In genomic region chr19:43432866-43433673, GRCh38 we compare ENCODE assay signal across 8 cellular contexts. TPM values are rescaled to one million over a fixed set of nuclear protein-coding genes. Genes with fewer than 3 reads are reported as not detected.
DNase-seq lines count a peak whose midpoint lies in the region; ATAC-seq and TF ChIP-seq lines count a peak whose summit lies in the region.

No MANE protein-coding gene starts in this region.

- no peak overlapping the region for H3K27ac Mint-ChIP-seq in Caco-2 (ENCODE audit: unreplicated experiment)

- no peak for TF ChIP-seq POLR2A in vagina (IDR thresholded peaks at IDR 0.05)

- intact Hi-C loops in Caco-2 (cut with micrococcal nuclease; ENCODE audit: unreplicated experiment) = loop anchor here (1.0 kb wide), 1 partner anchor 86 kb away; no protein-coding TSS in a partner anchor
- intact Hi-C loops in PC-3 (cut with micrococcal nuclease) = loop anchor here (1.0 kb wide), 1 partner anchor 86 kb away; no protein-coding TSS in a partner anchor
- intact Hi-C loops in vagina (cut with DNase I) = no loop called here

- no peak overlapping the region for H2AK5ac ChIP-seq in trophoblast cell (ENCODE audit: low read length)

- DNase-seq in Caco-2 (peak; percentile 69 to 77), PC-3 (peak; percentile 65), fibroblast of mammary gland (ENCODE audit: low read depth) (peak; percentile 57), trophoblast cell (peak; percentile 62 to 81), vagina (ENCODE audit: extremely low spot score in 2 of 2) (no peak)
- peak; percentile 77 for DNase-seq in activated T-cell treated with anti-CD3 and anti-CD28 coated beads, Interleukin-2, amount 50 U/mL, for 1 hour

- H3K4me1 Mint-ChIP-seq in Caco-2 (ENCODE audit: low read depth, unreplicated experiment) = no peaks in the 10 kb centered on the region

- no peaks in the 10 kb centered on the region for H3K27me3 Mint-ChIP-seq in Caco-2 (ENCODE audit: insufficient read depth, unreplicated experiment)

- POLR2A ChIA-PET in Caco-2 (lab: Charles Lee) = interaction anchor here (0.8 kb wide), 1 partner anchor 303 kb away, joined by 3 read pairs; no protein-coding TSS in a partner anchor
- POLR2A ChIA-PET in PC-3 (lab: Charles Lee; ENCODE audit: unreplicated experiment) = no interaction called here

- H2BK5ac ChIP-seq in trophoblast cell (ENCODE audit: low read depth, low read length, poor library complexity) = no peak overlapping the region

- no peaks in the 10 kb centered on the region for H3F3A ChIP-seq in PC-3 (ENCODE audit: low read length, unreplicated experiment)

- H2BK12ac ChIP-seq in trophoblast cell (ENCODE audit: low read length) = no peak overlapping the region

- no peak overlapping the region for H3K4ac ChIP-seq in trophoblast cell (ENCODE audit: low read depth, low read length)

- H3K18ac ChIP-seq in trophoblast cell (ENCODE audit: low read length) = no peak overlapping the region

- no peaks in the 10 kb centered on the region for H3K79me1 ChIP-seq in trophoblast cell (ENCODE audit: low read length)

- ATAC-seq in HG03521 (IDR thresholded peaks at IDR 0.05; ENCODE audit: unreplicated experiment) (peak; percentile 53), PC-3 (peak; percentile 95), HG03460 (IDR thresholded peaks at IDR 0.05; ENCODE audit: unreplicated experiment) (no peak)

- no peaks in the 10 kb centered on the region for H4K20me1 ChIP-seq in PC-3 (ENCODE audit: low read length)

- H4K12ac ChIP-seq in trophoblast cell (ENCODE audit: low read depth, low read length) = no peak overlapping the region

- no peaks in the 10 kb centered on the region for H3K27me3 ChIP-seq in Caco-2 (replicated peaks; ENCODE audit: control insufficient read depth, insufficient read depth, low read length)
- H3K27me3 ChIP-seq in PC-3 (ENCODE audit: low read length) = no peaks in the 10 kb centered on the region
- no peaks in the 10 kb centered on the region for H3K27me3 ChIP-seq in trophoblast cell (ENCODE audit: insufficient read depth, low read length)
- H3K27me3 ChIP-seq in vagina = no peaks in the 10 kb centered on the region

- H3K4me3 ChIP-seq in Caco-2 (ENCODE audit: low read depth, low read length) (no peak overlapping the region), PC-3 (ENCODE audit: low read length) (no peak overlapping the region), fibroblast of mammary gland (ENCODE audit: control insufficient read depth, low read depth, low read length) (no peak overlapping the region), trophoblast cell (ENCODE audit: low read depth, low read length) (no peak overlapping the region), vagina (no peak overlapping the region)

- H3K4me1 ChIP-seq in Caco-2 = no peaks in the 10 kb centered on the region
- H3K4me1 ChIP-seq in PC-3 (ENCODE audit: insufficient read depth, low read length) = peaks cover 6% of the 10 kb centered on the region
- H3K4me1 ChIP-seq in trophoblast cell (ENCODE audit: control insufficient read depth in 1 of 2, insufficient read depth in 2 of 2, low read length in 2 of 2) = no peaks in the 10 kb centered on the region
- H3K4me1 ChIP-seq in vagina = peaks cover 6% of the 10 kb centered on the region

- WGBS in trophoblast cell (ENCODE audit: extremely low coverage, insufficient coverage, insufficient read length) = no CpG with 5 or more reads among the region's 9 CpGs

- no peaks in the 10 kb centered on the region for H3K36me3 Mint-ChIP-seq in Caco-2 (ENCODE audit: insufficient read depth, unreplicated experiment)

- no peaks in the 10 kb centered on the region for H3K9me3 ChIP-seq in Caco-2
- H3K9me3 ChIP-seq in PC-3 (ENCODE audit: low read length) = no peaks in the 10 kb centered on the region
- no peaks in the 10 kb centered on the region for H3K9me3 ChIP-seq in trophoblast cell (ENCODE audit: insufficient read depth, low read depth, low read length)
- no peaks in the 10 kb centered on the region for H3K9me3 ChIP-seq in vagina

- H3K4me2 ChIP-seq in PC-3 (ENCODE audit: low read length) = no peak overlapping the region
- no peak overlapping the region for H3K4me2 ChIP-seq in trophoblast cell (ENCODE audit: low read length)

- no peak overlapping the region for H4K91ac ChIP-seq in trophoblast cell (ENCODE audit: low read depth, low read length)

- H4K8ac ChIP-seq in trophoblast cell (ENCODE audit: low read depth, low read length) = no peak overlapping the region

- H3K4me3 Mint-ChIP-seq in Caco-2 (ENCODE audit: unreplicated experiment) = no peak overlapping the region

- H2AFZ ChIP-seq in PC-3 (ENCODE audit: low read length) (no peak overlapping the region), trophoblast cell (ENCODE audit: insufficient read depth, low read length, poor library complexity) (no peak overlapping the region)

- no peaks in the 10 kb centered on the region for H3K9me2 ChIP-seq in PC-3 (replicated peaks; ENCODE audit: low read length)

- H3K27ac ChIP-seq in PC-3 (ENCODE audit: low read length) = no peak overlapping the region
- H3K27ac ChIP-seq in trophoblast cell (ENCODE audit: low read depth, low read length) = no peak overlapping the region
- H3K27ac ChIP-seq in vagina = no peak overlapping the region

- H2BK120ac ChIP-seq in trophoblast cell (ENCODE audit: insufficient read depth, low read length, poor library complexity) = no peak overlapping the region

- H3K36me3 ChIP-seq in Caco-2 (ENCODE audit: control insufficient read depth, insufficient read depth, low read length) (no peaks in the 10 kb centered on the region), PC-3 (ENCODE audit: low read depth, low read length) (no peaks in the 10 kb centered on the region), trophoblast cell (ENCODE audit: control insufficient read depth in 1 of 2, insufficient read depth in 2 of 2, low read length in 2 of 2) (no peaks in the 10 kb centered on the region), vagina (no peaks in the 10 kb centered on the region)

- no peak overlapping the region for H3K23ac ChIP-seq in trophoblast cell (ENCODE audit: low read length)

- CTCF ChIA-PET in Caco-2 (lab: Charles Lee) = interaction anchor here (0.5 to 1.7 kb wide), 8 partner anchors 14 to 162 kb away, joined by 3 to 14 read pairs (median 5); partner anchors contain the start of genes PHLDB3 and ZNF575
- CTCF ChIA-PET in PC-3 (lab: Charles Lee) = interaction anchor here (0.6 to 1.5 kb wide), 4 partner anchors 14 to 86 kb away, joined by 3 to 13 read pairs (median 8); partner anchors contain the start of gene PHLDB3

- H3K79me2 ChIP-seq in PC-3 (ENCODE audit: low read length) (no peaks in the 10 kb centered on the region), trophoblast cell (ENCODE audit: control insufficient read depth, insufficient read depth, low read length, poor library complexity) (no peaks in the 10 kb centered on the region)

- H3K9me3 Mint-ChIP-seq in Caco-2 (ENCODE audit: unreplicated experiment) = no peaks in the 10 kb centered on the region

- no peak overlapping the region for H3K14ac ChIP-seq in trophoblast cell (ENCODE audit: low read length)

- no TSS peak for BruUV-seq in Caco-2 (replicated peaks; lab: Mats Ljungman, UMichigan)
- no TSS peak for BruUV-seq in PC-3 (replicated peaks; lab: Mats Ljungman, UMichigan)

- no peak overlapping the region for H3K9ac ChIP-seq in PC-3 (ENCODE audit: low read length)
- H3K9ac ChIP-seq in trophoblast cell (ENCODE audit: low read length) = no peak overlapping the region

- TF ChIP-seq CTCF in Caco-2 (IDR thresholded peaks at IDR 0.05; ENCODE audit: insufficient read depth in 1 of 2, low read depth in 1 of 2, low read length in 1 of 2, severe bottlenecking in 1 of 2, unreplicated experiment in 1 of 2) (peak; percentile 83 to 87), PC-3 (conservative IDR thresholded peaks at IDR 0.05; ENCODE audit: low read depth, low read length) (peak; percentile 71), fibroblast of mammary gland (conservative IDR thresholded peaks at IDR 0.05; ENCODE audit: control insufficient read depth, insufficient read depth, low read depth, low read length) (peak; percentile 80), vagina (IDR thresholded peaks at IDR 0.05) (peak; percentile 32 to 56 (median 32))

RNA-seq across cellular contexts. Expression of gene TEX101, which starts 18.4 kb away (rescaled TPM):
- not detected in 2 replicates for total RNA-seq in Caco-2 (2022)
- total RNA-seq in PC-3 (2014; rRNA removed) = not detected in 2 replicates
- polyA plus RNA-seq in trophoblast cell (2013) = 0.11 and 0.18 TPM in 2 replicates
- not detected for total RNA-seq in vagina

RNA-seq across cellular contexts. Expression of gene LYPD3, which starts 32.3 kb away (rescaled TPM):
- total RNA-seq in Caco-2 (2022) (1.3 and 2.2 TPM in 2 replicates), PC-3 (2014; rRNA removed) (16.4 and 16.8 TPM in 2 replicates), vagina (247 TPM)
- polyA plus RNA-seq in trophoblast cell (2013) = 44.9 and 48.1 TPM in 2 replicates

Comparison
In these comparisons a context has a peak if more than half of its experiments do, and no peak if none do; other contexts are left out.
1. DNase-seq: peak in Caco-2 (2 of 2), PC-3 (single experiment), activated T-cell treated with anti-CD3 and anti-CD28 coated beads, Interleukin-2, amount 50 U/mL, for 1 hour (single experiment), fibroblast of mammary gland (single experiment) and trophoblast cell (2 of 2); none in vagina (0 of 2).
2. CTCF ChIP-seq: peak in every context shown above with its lines; median percentile 85 in Caco-2; 80 in fibroblast of mammary gland; 71 in PC-3; 32 in vagina.
3. RNA of gene LYPD3, which starts 32.3 kb away (total RNA-seq): 247 TPM in vagina (single experiment); 16.4 to 16.8 TPM in PC-3 and 1.3 to 2.2 TPM in Caco-2; every median in the first group is over 10 times any median in the second.